Comparison of ENCODE assay signal across 12 cellular contexts in genomic region chrX:152641996-152642395, GRCh38. TPM values are rescaled to one million over a fixed set of nuclear protein-coding genes. Genes with fewer than 3 reads are reported as not detected.
DNase-seq lines count a peak whose midpoint lies in the region; ATAC-seq and TF ChIP-seq lines count a peak whose summit lies in the region.
"Had no signal": no experiment of that assay in that cellular context is flagged by ENCODE, and none has a peak within 500 bp of the region (broad histone marks: within the 10 kb centered on the region; RNA-seq: fewer than 3 reads in every experiment).

No MANE protein-coding gene starts in this region.

- DNase-seq in activated CD4-positive, alpha-beta T cell treated with anti-CD3 and anti-CD28 coated beads for 36 hours, result peak; percentile 5
- no peak for DNase-seq in activated CD4-positive, alpha-beta T cell treated with anti-CD3 and anti-CD28 coated beads, Interleukin-2, amount 10 ng/mL, durations not matched to agents 24 days and 14 days
- DNase-seq in NB4 (ENCODE audit: low read depth), result peak; percentile 17
- peak; percentile 0 to 1 for DNase-seq in erythroblast (lab: John Stamatoyannopoulos, UW)
- DNase-seq in stimulated activated CD4-positive, alpha-beta T cell treated with anti-CD3 and anti-CD28 coated beads, Interleukin-15, amount 100 ng/mL, for 24 hours, result no peak
- DNase-seq in islet precursor cell, result no peak
- DNase-seq in RKO (ENCODE audit: low spot score), result no peak
- DNase-seq: activated naive CD8-positive, alpha-beta T cell treated with anti-CD3 and anti-CD28 coated beads for 36 hours had no signal

- ATAC-seq in activated CD4-positive, alpha-beta T cell treated with anti-CD3 and anti-CD28 coated beads for 36 hours, result no peak
- ATAC-seq in stimulated activated memory B cell treated with anti-CD40 and anti-IgM and Interleukin-4, amounts not matched to agents 10 μg/mL and 1 μg/mL and 100 μg/mL, for 72 hours, result peak; percentile 39

- CTCF ChIA-PET in activated CD4-positive, alpha-beta T cell treated with anti-CD3 and anti-CD28 coated beads for 36 hours (lab: Charles Lee), result interaction anchor here (1.1 kb wide), 1 partner anchor 10 kb away, joined by 3 read pairs; no protein-coding TSS in a partner anchor

- H3K4me3 ChIP-seq in NB4 (ENCODE audit: low read depth, low read length), result no peak overlapping the region

- no peaks in the 10 kb centered on the region for H3K9me3 Mint-ChIP-seq in activated CD4-positive, alpha-beta T cell treated with anti-CD3 and anti-CD28 coated beads for 36 hours (ENCODE audit: low read depth)
- H3K9me3 Mint-ChIP-seq in activated CD4-positive, alpha-beta T cell treated with anti-CD3 and anti-CD28 coated beads, Interleukin-2, amount 10 ng/mL, durations not matched to agents 24 days and 14 days, result no peaks in the 10 kb centered on the region
- H3K9me3 Mint-ChIP-seq in stimulated activated memory B cell treated with anti-CD40 and anti-IgM and Interleukin-4, amounts not matched to agents 10 μg/mL and 1 μg/mL and 100 μg/mL, for 72 hours, result no peaks in the 10 kb centered on the region
- H3K9me3 Mint-ChIP-seq: activated naive CD8-positive, alpha-beta T cell treated with anti-CD3 and anti-CD28 coated beads for 36 hours; T-helper 1 cell treated with Interleukin-12 subunit alpha and Interleukin-12 subunit beta and Interleukin-4 antibody, amounts not matched to agents 30 μg/mL and 1 μg/mL, for 36 hours had no signal

- no peak overlapping the region for H3K27ac Mint-ChIP-seq in activated CD4-positive, alpha-beta T cell treated with anti-CD3 and anti-CD28 coated beads for 36 hours
- no peak overlapping the region for H3K27ac Mint-ChIP-seq in activated CD4-positive, alpha-beta T cell treated with anti-CD3 and anti-CD28 coated beads, Interleukin-2, amount 10 ng/mL, durations not matched to agents 24 days and 14 days
- no peak overlapping the region for H3K27ac Mint-ChIP-seq in stimulated activated memory B cell treated with anti-CD40 and anti-IgM and Interleukin-4, amounts not matched to agents 10 μg/mL and 1 μg/mL and 100 μg/mL, for 72 hours
- H3K27ac Mint-ChIP-seq: activated naive CD8-positive, alpha-beta T cell treated with anti-CD3 and anti-CD28 coated beads for 36 hours; T-helper 1 cell treated with Interleukin-12 subunit alpha and Interleukin-12 subunit beta and Interleukin-4 antibody, amounts not matched to agents 30 μg/mL and 1 μg/mL, for 36 hours had no signal

- TF ChIP-seq POLR2A in NB4 (IDR thresholded peaks at IDR 0.05; ENCODE audit: extremely low read depth, insufficient read length), result no peak
- no peak for TF ChIP-seq POLR2A in erythroblast (IDR thresholded peaks at IDR 0.05; ENCODE audit: low read length)

- no peak for TF ChIP-seq CTCF in NB4 (IDR thresholded peaks at IDR 0.05; ENCODE audit: low read depth, low read length)

- H3K4me3 Mint-ChIP-seq in activated CD4-positive, alpha-beta T cell treated with anti-CD3 and anti-CD28 coated beads for 36 hours, result no peak overlapping the region
- H3K4me3 Mint-ChIP-seq in activated CD4-positive, alpha-beta T cell treated with anti-CD3 and anti-CD28 coated beads, Interleukin-2, amount 10 ng/mL, durations not matched to agents 24 days and 14 days, result no peak overlapping the region
- H3K4me3 Mint-ChIP-seq in stimulated activated memory B cell treated with anti-CD40 and anti-IgM and Interleukin-4, amounts not matched to agents 10 μg/mL and 1 μg/mL and 100 μg/mL, for 72 hours, result no peak overlapping the region
- H3K4me3 Mint-ChIP-seq: activated naive CD8-positive, alpha-beta T cell treated with anti-CD3 and anti-CD28 coated beads for 36 hours; T-helper 1 cell treated with Interleukin-12 subunit alpha and Interleukin-12 subunit beta and Interleukin-4 antibody, amounts not matched to agents 30 μg/mL and 1 μg/mL, for 36 hours had no signal

- POLR2A ChIA-PET in activated CD4-positive, alpha-beta T cell treated with anti-CD3 and anti-CD28 coated beads for 36 hours (lab: Charles Lee), result no interaction called here

- peaks cover 2% of the 10 kb centered on the region for H3K4me1 Mint-ChIP-seq in activated CD4-positive, alpha-beta T cell treated with anti-CD3 and anti-CD28 coated beads for 36 hours
- H3K4me1 Mint-ChIP-seq in activated CD4-positive, alpha-beta T cell treated with anti-CD3 and anti-CD28 coated beads, Interleukin-2, amount 10 ng/mL, durations not matched to agents 24 days and 14 days, result no peaks in the 10 kb centered on the region
- H3K4me1 Mint-ChIP-seq in stimulated activated memory B cell treated with anti-CD40 and anti-IgM and Interleukin-4, amounts not matched to agents 10 μg/mL and 1 μg/mL and 100 μg/mL, for 72 hours, result no peaks in the 10 kb centered on the region
- H3K4me1 Mint-ChIP-seq: activated naive CD8-positive, alpha-beta T cell treated with anti-CD3 and anti-CD28 coated beads for 36 hours had no signal

- peaks cover 14% of the 10 kb centered on the region for H3K27me3 Mint-ChIP-seq in activated CD4-positive, alpha-beta T cell treated with anti-CD3 and anti-CD28 coated beads for 36 hours
- H3K27me3 Mint-ChIP-seq in activated CD4-positive, alpha-beta T cell treated with anti-CD3 and anti-CD28 coated beads, Interleukin-2, amount 10 ng/mL, durations not matched to agents 24 days and 14 days, result peaks cover 18% of the 10 kb centered on the region
- peaks cover 13% of the 10 kb centered on the region for H3K27me3 Mint-ChIP-seq in stimulated activated memory B cell treated with anti-CD40 and anti-IgM and Interleukin-4, amounts not matched to agents 10 μg/mL and 1 μg/mL and 100 μg/mL, for 72 hours

- intact Hi-C loops in activated CD4-positive, alpha-beta T cell treated with anti-CD3 and anti-CD28 coated beads for 36 hours (cut with DNase I, micrococcal nuclease), result no loop called here
- intact Hi-C loops in activated CD4-positive, alpha-beta T cell treated with anti-CD3 and anti-CD28 coated beads, Interleukin-2, amount 10 ng/mL, durations not matched to agents 24 days and 14 days (cut with micrococcal nuclease), result no loop called here

- no peaks in the 10 kb centered on the region for H3K36me3 Mint-ChIP-seq in activated CD4-positive, alpha-beta T cell treated with anti-CD3 and anti-CD28 coated beads for 36 hours (ENCODE audit: low read depth)
- H3K36me3 Mint-ChIP-seq in activated CD4-positive, alpha-beta T cell treated with anti-CD3 and anti-CD28 coated beads, Interleukin-2, amount 10 ng/mL, durations not matched to agents 24 days and 14 days (ENCODE audit: low read depth), result no peaks in the 10 kb centered on the region
- no peaks in the 10 kb centered on the region for H3K36me3 Mint-ChIP-seq in stimulated activated memory B cell treated with anti-CD40 and anti-IgM and Interleukin-4, amounts not matched to agents 10 μg/mL and 1 μg/mL and 100 μg/mL, for 72 hours
- H3K36me3 Mint-ChIP-seq: activated naive CD8-positive, alpha-beta T cell treated with anti-CD3 and anti-CD28 coated beads for 36 hours had no signal

RNA-seq across cellular contexts. Expression of gene GABRQ, which starts 4.3 kb away (rescaled TPM):
- total RNA-seq in activated CD4-positive, alpha-beta T cell treated with anti-CD3 and anti-CD28 coated beads for 36 hours, result under 1 TPM in 1 of 2 experiments, not detected in 1; 0.02 TPM
- 0.05 TPM in 1 of 2 replicates, not detected in the other for total RNA-seq in activated CD4-positive, alpha-beta T cell treated with anti-CD3 and anti-CD28 coated beads, Interleukin-2, amount 10 ng/mL, durations not matched to agents 24 days and 14 days
- total RNA-seq: activated naive CD8-positive, alpha-beta T cell treated with anti-CD3 and anti-CD28 coated beads for 36 hours; glomerular endothelial cell had no signal

RNA-seq across cellular contexts. Expression of gene MAGEA3, which starts 56.6 kb away (rescaled TPM):
- not detected for total RNA-seq in activated CD4-positive, alpha-beta T cell treated with anti-CD3 and anti-CD28 coated beads for 36 hours
- not detected in 2 replicates for total RNA-seq in activated CD4-positive, alpha-beta T cell treated with anti-CD3 and anti-CD28 coated beads, Interleukin-2, amount 10 ng/mL, durations not matched to agents 24 days and 14 days
- total RNA-seq: activated naive CD8-positive, alpha-beta T cell treated with anti-CD3 and anti-CD28 coated beads for 36 hours; glomerular endothelial cell; renal cortical epithelial cell had no signal

Comparison
In these comparisons a context has a peak if more than half of its experiments do, and no peak if none do; other contexts are left out.
1. DNase-seq: peak in activated CD4-positive, alpha-beta T cell treated with anti-CD3 and anti-CD28 coated beads for 36 hours (single experiment), NB4 (single experiment) and erythroblast (2 of 2); none in activated CD4-positive, alpha-beta T cell treated with anti-CD3 and anti-CD28 coated beads, Interleukin-2, amount 10 ng/mL, durations not matched to agents 24 days and 14 days (single experiment), stimulated activated CD4-positive, alpha-beta T cell treated with anti-CD3 and anti-CD28 coated beads, Interleukin-15, amount 100 ng/mL, for 24 hours (single experiment), islet precursor cell (single experiment) and RKO (single experiment).